ENCODE assay signal across 13 cellular contexts in the genomic region with DNA sequence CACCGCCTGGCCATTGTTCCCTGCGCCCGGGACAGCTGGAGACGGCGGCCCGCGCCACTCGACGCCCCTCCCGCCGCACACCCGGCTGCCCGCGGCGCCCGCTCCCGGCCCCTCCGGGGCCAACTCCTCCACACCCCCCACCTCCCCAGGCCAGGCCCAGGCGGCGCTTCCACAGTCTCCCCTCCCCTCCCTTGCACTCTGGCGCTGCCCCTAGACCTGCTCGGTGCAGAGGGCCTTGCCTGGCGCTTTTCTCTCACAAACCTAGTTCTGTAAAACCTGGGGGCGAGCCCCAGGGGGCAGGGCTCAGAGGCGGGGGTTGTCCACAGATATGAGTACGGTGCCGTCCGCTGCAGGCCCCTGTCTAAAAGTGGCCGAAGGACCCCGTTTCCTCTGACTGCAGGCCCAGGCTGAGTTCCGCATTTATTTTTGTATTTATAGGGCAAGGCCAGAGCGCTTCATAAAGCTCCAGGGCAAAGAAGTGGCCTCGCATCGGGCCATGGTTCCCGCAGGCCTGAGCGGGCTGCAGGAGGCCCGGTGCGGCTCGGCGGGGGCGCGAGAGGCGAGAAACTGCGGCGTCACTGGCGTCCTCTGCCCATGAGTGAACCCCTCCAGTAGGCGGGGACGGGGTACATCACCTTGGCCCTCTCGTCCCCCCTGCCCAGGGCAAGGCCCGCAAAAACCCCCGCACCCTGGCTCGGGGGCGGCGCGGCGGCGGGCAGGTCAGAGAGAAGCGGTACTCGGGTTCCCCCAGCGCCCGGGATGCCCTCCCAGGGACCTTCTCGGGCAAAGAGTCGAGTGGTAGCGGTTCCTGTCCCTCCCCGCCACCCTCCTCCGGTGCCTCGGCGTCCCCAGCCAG.
DNase-seq lines count a peak whose midpoint lies in the region; ATAC-seq and TF ChIP-seq lines count a peak whose summit lies in the region.
"Had no signal": no experiment of that assay in that cellular context is flagged by ENCODE, and none has a peak within 500 bp of the region (broad histone marks: within the 10 kb centered on the region; RNA-seq: fewer than 3 reads in every experiment).

No MANE protein-coding gene starts in this region.

- H3K9me2 ChIP-seq in GM23338 (ENCODE audit: insufficient read depth) (no peaks in the 10 kb centered on the region), neural cell (ENCODE audit: insufficient read depth, low read length) (no peaks in the 10 kb centered on the region)

- ATAC-seq in GM23338 (no peak), GM18498 (IDR thresholded peaks at IDR 0.05; ENCODE audit: unreplicated experiment) (no peak)
- ATAC-seq: effector memory CD8-positive, alpha-beta T cell; HCT116 had no signal

- H3K27me3 ChIP-seq in GM23338 (ENCODE audit: insufficient read depth) (peaks cover 78% of the 10 kb centered on the region), neural cell (ENCODE audit: insufficient read depth, low read depth, low read length) (no peaks in the 10 kb centered on the region)

- peak overlapping the region; percentile 99 for H3K9ac ChIP-seq in neural cell (ENCODE audit: low read length)

- DNase-seq in COLO668 (lab: John Stamatoyannopoulos, UW; ENCODE audit: unreplicated experiment) (peak; percentile 31), GM23338 (ENCODE audit: low spot score) (no peak), chondrocyte (ENCODE audit: low spot score) (peak; percentile 85), NCI-H2107 treated with DMSO at 0.1 percent for 48 hours (lab: John Stamatoyannopoulos, UW; ENCODE audit: unreplicated experiment) (no peak)
- DNase-seq in stimulated activated naive CD4-positive, alpha-beta T cell treated with Interleukin-2 at 50 U/mL for 16 hours (lab: John Stamatoyannopoulos, UW), result no peak
- DNase-seq: effector memory CD8-positive, alpha-beta T cell; NCI-H2227 treated with DMSO at 0.1 percent for 48 hours; T1000 had no signal

- H3K79me2 ChIP-seq in GM23338 (replicated peaks; ENCODE audit: insufficient read depth) (no peaks in the 10 kb centered on the region), neural cell (replicated peaks; ENCODE audit: insufficient read depth, low read length) (peaks cover 54% of the 10 kb centered on the region)

- H3K27me3 Mint-ChIP-seq in GM23338 (ENCODE audit: insufficient read depth, low read depth, poor library complexity), result no peaks in the 10 kb centered on the region
- peaks cover 38% of the 10 kb centered on the region for H3K27me3 Mint-ChIP-seq in chondrocyte (ENCODE audit: low read depth)

- TF ChIP-seq CTCF in GM23338 (conservative IDR thresholded peaks at IDR 0.05; ENCODE audit: low read depth in 2 of 2) (no peak), chondrocyte (IDR thresholded peaks at IDR 0.05) (no peak), neural cell (IDR thresholded peaks at IDR 0.05; ENCODE audit: poor library complexity, severe bottlenecking) (no peak)

- H3K4me3 ChIP-seq in GM23338, result peak overlapping the region; percentile 32; the same call in 1 of the 2 replicates
- H3K4me3 ChIP-seq in neural cell (ENCODE audit: low read length), result peak overlapping the region; percentile 73

- H4K20me1 ChIP-seq in GM23338 (replicated peaks; ENCODE audit: insufficient read depth) (no peaks in the 10 kb centered on the region), neural cell (ENCODE audit: insufficient read depth) (no peaks in the 10 kb centered on the region)

- peaks cover 48% of the 10 kb centered on the region for H3K9me3 Mint-ChIP-seq in GM23338
- peaks cover 3% of the 10 kb centered on the region for H3K9me3 Mint-ChIP-seq in chondrocyte (ENCODE audit: low read depth)
- H3K9me3 Mint-ChIP-seq: effector memory CD8-positive, alpha-beta T cell had no signal

- no peak for TF ChIP-seq RAD21 in neural cell (conservative IDR thresholded peaks at IDR 0.05)

- peaks cover 5% of the 10 kb centered on the region; the same call in 1 of the 2 replicates for H3K4me1 ChIP-seq in GM23338 (ENCODE audit: insufficient read depth)

- H2AFZ ChIP-seq in GM23338 (no peak overlapping the region), neural cell (ENCODE audit: low read depth, low read length) (no peak overlapping the region)

- H3K4me1 Mint-ChIP-seq in GM23338 (no peaks in the 10 kb centered on the region), chondrocyte (ENCODE audit: low read depth) (peaks cover 9% of the 10 kb centered on the region)

- H3F3A ChIP-seq in GM23338 (replicated peaks; ENCODE audit: low read depth) (no peaks in the 10 kb centered on the region), neural cell (ENCODE audit: insufficient read depth, low read length, poor library complexity, severe bottlenecking) (peaks cover 6% of the 10 kb centered on the region)

- H3K27ac ChIP-seq in GM23338 (ENCODE audit: low read depth) (no peak overlapping the region), neural cell (ENCODE audit: low read length) (peak overlapping the region; percentile 99)
- H3K27ac ChIP-seq: RWPE1 had no signal

- H3K4me3 Mint-ChIP-seq in GM23338 (no peak overlapping the region), chondrocyte (ENCODE audit: unreplicated experiment) (no peak overlapping the region)
- H3K4me3 Mint-ChIP-seq: IgD-negative memory B cell had no signal

- H3K9me3 ChIP-seq in neural cell (ENCODE audit: low read length), result no peaks in the 10 kb centered on the region

- no peaks in the 10 kb centered on the region for H3K36me3 ChIP-seq in GM23338 (ENCODE audit: insufficient read depth)
- no peaks in the 10 kb centered on the region for H3K36me3 ChIP-seq in neural cell (ENCODE audit: insufficient read depth, low read length)

- H3K27ac Mint-ChIP-seq in GM23338, result no peak overlapping the region
- H3K27ac Mint-ChIP-seq in chondrocyte (ENCODE audit: unreplicated experiment), result no peak overlapping the region
- H3K27ac Mint-ChIP-seq: effector memory CD8-positive, alpha-beta T cell had no signal

- TF ChIP-seq EP300 in neural cell (conservative IDR thresholded peaks at IDR 0.05; ENCODE audit: poor library complexity, severe bottlenecking), result no peak

- H3K4me2 ChIP-seq in GM23338 (peak overlapping the region; percentile 60; the same call in 1 of the 2 replicates), neural cell (ENCODE audit: low read length) (peak overlapping the region; percentile 88)

- peaks cover 19% of the 10 kb centered on the region for H3K36me3 Mint-ChIP-seq in GM23338 (ENCODE audit: low read depth)
- no peaks in the 10 kb centered on the region for H3K36me3 Mint-ChIP-seq in chondrocyte (ENCODE audit: low read depth)
- H3K36me3 Mint-ChIP-seq: IgD-negative memory B cell had no signal

TF ChIP-seq in GM23338, 12 proteins besides CTCF, POLR2A, EP300 and RAD21:
- TF ChIP-seq EZH2 (IDR thresholded peaks at IDR 0.05; ENCODE audit: low read depth, unreplicated experiment) (peak; percentile 54), JUNB (IDR thresholded peaks at IDR 0.05; ENCODE audit: unreplicated experiment) (no peak), EZH2phosphoT487 (IDR thresholded peaks at IDR 0.05; ENCODE audit: unreplicated experiment) (peak; percentile 28)

TF ChIP-seq in neural cell, 6 proteins besides CTCF, POLR2A, EP300 and RAD21:
- no peak for TF ChIP-seq MXI1 (conservative IDR thresholded peaks at IDR 0.05; ENCODE audit: poor library complexity, severe bottlenecking)
- TF ChIP-seq TAF1 (IDR thresholded peaks at IDR 0.05; ENCODE audit: low read depth), result peak; percentile 42
- no peak for TF ChIP-seq POLR2AphosphoS5 (IDR thresholded peaks at IDR 0.05)

Comparison
In these comparisons a context has a peak if more than half of its experiments do, and no peak if none do; other contexts are left out.
1. DNase-seq: peak in COLO668 (single experiment) and chondrocyte (single experiment); none in GM23338 (single experiment), stimulated activated naive CD4-positive, alpha-beta T cell treated with Interleukin-2 at 50 U/mL for 16 hours (single experiment) and NCI-H2107 treated with DMSO at 0.1 percent for 48 hours (single experiment).